ENCODE assay signal across 8 cellular contexts in genomic region chr2:24792874-24793751, GRCh38. TPM values are rescaled to one million over a fixed set of nuclear protein-coding genes. Genes with fewer than 3 reads are reported as not detected.
A peak's percentile ranks its signal among the peaks of the same experiment; 100 is the strongest.
DNase-seq lines count a peak whose midpoint lies in the region; ATAC-seq and TF ChIP-seq lines count a peak whose summit lies in the region.

TSS of gene CENPO (plus strand) at chr2:24793425. CDS start at chr2:24793920, 495 bp downstream.
TSS of gene PTRHD1 (minus strand) at chr2:24793391. CDS start at chr2:24793377, 14 bp downstream.

- no peaks in the 10 kb centered on the region for H3K27me3 ChIP-seq in PC-3 (ENCODE audit: low read length)

- ATAC-seq in GM21619 (IDR thresholded peaks at IDR 0.05; ENCODE audit: unreplicated experiment) (peak; percentile 89), PC-3 (peak; percentile 86)

- H3K4me1 ChIP-seq in PC-3 (ENCODE audit: insufficient read depth, low read length): peaks cover 23% of the 10 kb centered on the region

- CTCF ChIA-PET in PC-3 (lab: Charles Lee): interaction anchor here (0.5 to 2.7 kb wide), 7 partner anchors 17 to 384 kb away, joined by 3 to 23 read pairs (median 5); no protein-coding TSS in a partner anchor

- no TSS peak for BruUV-seq in PC-3 (replicated peaks; lab: Mats Ljungman, UMichigan)

- peaks cover 22% of the 10 kb centered on the region; the same call in 1 of the 2 replicates for H3K36me3 ChIP-seq in PC-3 (ENCODE audit: low read depth, low read length)

- H3F3A ChIP-seq in PC-3 (ENCODE audit: low read length, unreplicated experiment): no peaks in the 10 kb centered on the region

- TF ChIP-seq CTCF in PC-3 (conservative IDR thresholded peaks at IDR 0.05; ENCODE audit: low read depth, low read length): peak; percentile 72

- peak within 1 kb of the TSS; percentile 99 for H3K4me3 ChIP-seq in Jurkat, Clone E6-1 (ENCODE audit: low read length)
- peak within 1 kb of the TSS; percentile 76 for H3K4me3 ChIP-seq in PC-3 (ENCODE audit: low read length)

- H3K9me3 ChIP-seq in PC-3 (ENCODE audit: low read length): no peaks in the 10 kb centered on the region

- peak within 1 kb of the TSS; percentile 88 for H3K4me2 ChIP-seq in PC-3 (ENCODE audit: low read length)

- H3K9me2 ChIP-seq in PC-3 (replicated peaks; ENCODE audit: low read length): no peaks in the 10 kb centered on the region

- intact Hi-C loops in PC-3 (cut with micrococcal nuclease): loop anchor here (1.0 to 5.0 kb wide), 6 partner anchors 13 to 383 kb away; partner anchors contain the start of genes EFR3B and NCOA1

- H3K27ac ChIP-seq in PC-3 (ENCODE audit: low read length): peak within 1 kb of the TSS; percentile 86
- H3K27ac ChIP-seq in epithelial cell of prostate: peak within 1 kb of the TSS; percentile 93

- no peaks in the 10 kb centered on the region for H4K20me1 ChIP-seq in PC-3 (ENCODE audit: low read length)

- DNase-seq in DMS53 treated with DMSO at 0.1 percent for 48 hours (lab: John Stamatoyannopoulos, UW; ENCODE audit: unreplicated experiment) (peak; percentile 88), PC-3 (peak; percentile 96), activated T-cell treated with anti-CD3 and anti-CD28 coated beads for 48 hours (ENCODE audit: low read depth) (peak; percentile 88), epithelial cell of prostate (ENCODE audit: low read depth, low spot score) (peak; percentile 83), mucosa of gallbladder (ENCODE audit: low spot score) (peak; percentile 97)
- peak; percentile 94 for DNase-seq in Jurkat, Clone E6-1 (ENCODE audit: low read depth, low spot score)
- DNase-seq in stimulated activated CD8-positive, alpha-beta memory T cell treated with anti-CD3 and anti-CD28 coated beads, Interleukin-4, amount 100 ng/mL, for 4 hours (ENCODE audit: low read depth in 2 of 2, low spot score in 1 of 2): peak; percentile 88 to 89

- H3K9ac ChIP-seq in PC-3 (ENCODE audit: low read length): peak within 1 kb of the TSS; percentile 92

- H3K79me2 ChIP-seq in PC-3 (ENCODE audit: low read length): peaks cover 52% of the 10 kb centered on the region

- peak within 1 kb of the TSS; percentile 78 for H2AFZ ChIP-seq in PC-3 (ENCODE audit: low read length)

- POLR2A ChIA-PET in PC-3 (lab: Charles Lee; ENCODE audit: unreplicated experiment): interaction anchor here (0.5 to 0.8 kb wide), 6 partner anchors 13 to 390 kb away, joined by 3 to 4 read pairs (median 4); no protein-coding TSS in a partner anchor

RNA-seq across cellular contexts. Expression of gene CENPO, which starts in this region (rescaled TPM):
- 45.6 TPM for polyA plus RNA-seq in Jurkat, Clone E6-1 (2012; ENCODE audit: insufficient read depth, insufficient read length)
- total RNA-seq in PC-3 (2014; rRNA removed): 41.4 and 68.5 TPM in 2 replicates
- 3.7 TPM for total RNA-seq in mucosa of gallbladder

RNA-seq across cellular contexts. Expression of gene PTRHD1, which starts in this region (rescaled TPM):
- polyA plus RNA-seq in Jurkat, Clone E6-1 (2012; ENCODE audit: insufficient read depth, insufficient read length): 77.9 TPM
- total RNA-seq in PC-3 (2014; rRNA removed) (35.8 and 68.6 TPM in 2 replicates), mucosa of gallbladder (20.5 TPM)

Comparison
In these comparisons a context has a peak if more than half of its experiments do, and no peak if none do; other contexts are left out.
1. Peak in every context shown above with its lines: DNase-seq, ATAC-seq, H3K4me3 ChIP-seq and H3K27ac ChIP-seq.